In genomic region chr11:133137270-133137669, GRCh38 we compare ENCODE assay signal across 34 cellular contexts.
DNase-seq lines count a peak whose midpoint lies in the region; ATAC-seq and TF ChIP-seq lines count a peak whose summit lies in the region.
"Had no signal": no experiment of that assay in that cellular context is flagged by ENCODE, and none has a peak within 500 bp of the region (broad histone marks: within the 10 kb centered on the region; RNA-seq: fewer than 3 reads in every experiment).

No MANE protein-coding gene starts in this region.

- H3K4me1 Mint-ChIP-seq in type B pancreatic cell (ENCODE audit: unreplicated experiment), result no peaks in the 10 kb centered on the region
- H3K4me1 Mint-ChIP-seq: B cell; CD4-positive, CD25-positive, alpha-beta regulatory T cell; CD8-positive, alpha-beta memory T cell had no signal

- no peak overlapping the region for H3K4me3 ChIP-seq in left lung
- no peak overlapping the region for H3K4me3 ChIP-seq in lung
- H3K4me3 ChIP-seq in neuronal stem cell (ENCODE audit: low read length in 2 of 2), result no peak overlapping the region
- H3K4me3 ChIP-seq: A549; BLaER1; BLaER1 treated with 17β-estradiol and CSF1 and Interleukin-3, amounts not matched to agents 10 nM and 100 nM had no signal

- intact Hi-C loops in left lung (cut with DNase I), result loop anchor here in 1 of 2 donors (10.0 kb wide), 1 partner anchor 688 kb away; no protein-coding TSS in a partner anchor

- no peak overlapping the region for H2BK15ac ChIP-seq in neuronal stem cell (ENCODE audit: low read length)

- H3K4ac ChIP-seq in neuronal stem cell (ENCODE audit: low read length), result no peak overlapping the region

- H2BK5ac ChIP-seq in neuronal stem cell (ENCODE audit: low read length), result no peak overlapping the region

- H3K23ac ChIP-seq in neuronal stem cell (ENCODE audit: low read depth, low read length, poor library complexity), result no peak overlapping the region

- no peak overlapping the region for H3K27ac Mint-ChIP-seq in type B pancreatic cell
- H3K27ac Mint-ChIP-seq: B cell; CD14-positive monocyte; CD4-positive, alpha-beta memory T cell; CD4-positive, alpha-beta T cell; CD4-positive, CD25-positive, alpha-beta regulatory T cell; CD8-positive, alpha-beta memory T cell; CD8-positive, alpha-beta T cell had no signal

- H2BK12ac ChIP-seq in neuronal stem cell (ENCODE audit: low read length), result no peak overlapping the region

- DNase-seq in DMS53 (lab: John Stamatoyannopoulos, UW), result peak; percentile 47
- no peak for DNase-seq in DMS53 treated with DMSO at 0.1 percent for 48 hours (lab: John Stamatoyannopoulos, UW; ENCODE audit: unreplicated experiment)
- DNase-seq in Daoy (ENCODE audit: low read depth), result peak; percentile 15
- no peak for DNase-seq in left lung
- DNase-seq in lung (ENCODE audit: low spot score), result no peak
- DNase-seq in type B pancreatic cell (ENCODE audit: extremely low spot score, unreplicated experiment), result no peak
- DNase-seq in neuronal stem cell (ENCODE audit: low spot score), result no peak
- DNase-seq: 8988T; ACHN; AML-193; BE2C; C1 segment of cervical spinal cord; Caco-2; Calu3; CD4-positive, alpha-beta memory T cell; CD4-positive, alpha-beta T cell; CD4-positive, CD25-positive, alpha-beta regulatory T cell; CD8-positive, alpha-beta memory T cell; CD8-positive, alpha-beta T cell; COR-L47; DMS 273 treated with DMSO at 0.1 percent for 48 hours; DMS153; DMS79; DMS79 treated with DMSO at 0.1 percent for 48 hours; DND-41; EL had no signal

- H3K36me3 ChIP-seq in left lung (no peaks in the 10 kb centered on the region), lung (ENCODE audit: control insufficient read depth in 2 of 2, insufficient read depth in 2 of 2, low read length in 2 of 2) (no peaks in the 10 kb centered on the region), neuronal stem cell (replicated peaks in 1 of 2; ENCODE audit: control insufficient read depth in 2 of 2, insufficient read depth in 2 of 2, low read length in 2 of 2) (no peaks in the 10 kb centered on the region)
- H3K36me3 ChIP-seq: BE2C; BLaER1; BLaER1 treated with 17β-estradiol and CSF1 and Interleukin-3, amounts not matched to agents 10 nM and 100 nM had no signal

- ATAC-seq in left lung (peak; percentile 74), lung (ENCODE audit: insufficient read depth, low FRiP score) (peak; percentile 82), GM19328 (IDR thresholded peaks at IDR 0.05; ENCODE audit: unreplicated experiment) (no peak)
- ATAC-seq: A549; CD8-positive, alpha-beta T cell had no signal

- no peak overlapping the region for H4K8ac ChIP-seq in neuronal stem cell (ENCODE audit: low read depth, low read length)

- H3K4me3 Mint-ChIP-seq in type B pancreatic cell, result no peak overlapping the region
- H3K4me3 Mint-ChIP-seq: B cell; CD4-positive, alpha-beta memory T cell; CD4-positive, alpha-beta T cell; CD4-positive, CD25-positive, alpha-beta regulatory T cell; CD8-positive, alpha-beta memory T cell; CD8-positive, alpha-beta T cell had no signal

- H3K14ac ChIP-seq in neuronal stem cell (ENCODE audit: low read length), result no peak overlapping the region

- no peaks in the 10 kb centered on the region for H3K4me1 ChIP-seq in left lung
- H3K4me1 ChIP-seq in lung (ENCODE audit: control insufficient read depth in 2 of 2, insufficient read depth in 2 of 2, low read length in 2 of 2), result peaks cover 2 to 6% of the 10 kb centered on the region in 2 donors
- peaks cover 0 to 6% of the 10 kb centered on the region in 2 donors for H3K4me1 ChIP-seq in neuronal stem cell (ENCODE audit: control insufficient read depth in 2 of 2, insufficient read depth in 1 of 2, low read depth in 1 of 2, low read length in 2 of 2)
- H3K4me1 ChIP-seq: A549; BE2C; BLaER1; BLaER1 treated with 17β-estradiol and CSF1 and Interleukin-3, amounts not matched to agents 10 nM and 100 nM; Caco-2 had no signal

- no peaks in the 10 kb centered on the region for H3K36me3 Mint-ChIP-seq in type B pancreatic cell
- H3K36me3 Mint-ChIP-seq: CD14-positive monocyte; CD4-positive, alpha-beta memory T cell; CD4-positive, CD25-positive, alpha-beta regulatory T cell; CD8-positive, alpha-beta memory T cell; CD8-positive, alpha-beta T cell had no signal

- H4K91ac ChIP-seq in neuronal stem cell (ENCODE audit: low read depth, low read length, poor library complexity), result no peak overlapping the region

- H3K4me2 ChIP-seq in neuronal stem cell (ENCODE audit: insufficient read depth, low read length, poor library complexity, severe bottlenecking), result no peak overlapping the region
- H3K4me2 ChIP-seq: A549; BLaER1; BLaER1 treated with 17β-estradiol and CSF1 and Interleukin-3, amounts not matched to agents 10 nM and 100 nM had no signal

- H3K18ac ChIP-seq in neuronal stem cell (ENCODE audit: low read length), result no peak overlapping the region

- no peak overlapping the region for H3K27ac ChIP-seq in left lung
- no peak overlapping the region for H3K27ac ChIP-seq in lung (ENCODE audit: low read depth in 1 of 2, low read length in 1 of 2)
- H3K27ac ChIP-seq in neuronal stem cell (replicated peaks; ENCODE audit: low read length), result no peak overlapping the region
- H3K27ac ChIP-seq: 22Rv1; A549; BLaER1; BLaER1 treated with 17β-estradiol and CSF1 and Interleukin-3, amounts not matched to agents 10 nM and 100 nM; C4-2B had no signal

- no peaks in the 10 kb centered on the region for H3K9me3 ChIP-seq in left lung
- H3K9me3 ChIP-seq in lung (ENCODE audit: control insufficient read depth in 2 of 2, insufficient read depth in 1 of 2, low read length in 1 of 2), result no peaks in the 10 kb centered on the region
- no peaks in the 10 kb centered on the region for H3K9me3 ChIP-seq in neuronal stem cell (replicated peaks in 1 of 2; ENCODE audit: control insufficient read depth in 2 of 2, insufficient read depth in 1 of 2, low read depth in 1 of 2, low read length in 2 of 2)
- H3K9me3 ChIP-seq: A549; BE2C; BLaER1; BLaER1 treated with 17β-estradiol and CSF1 and Interleukin-3, amounts not matched to agents 10 nM and 100 nM; Caco-2 had no signal

- H2BK120ac ChIP-seq in neuronal stem cell (ENCODE audit: low read depth, low read length), result no peak overlapping the region

- H3K27me3 Mint-ChIP-seq in type B pancreatic cell, result peaks cover 57% of the 10 kb centered on the region
- H3K27me3 Mint-ChIP-seq: CD4-positive, CD25-positive, alpha-beta regulatory T cell; CD8-positive, alpha-beta memory T cell had no signal

- H2AK5ac ChIP-seq in neuronal stem cell (ENCODE audit: low read depth, low read length), result no peak overlapping the region

- TF ChIP-seq CTCF in left lung (IDR thresholded peaks at IDR 0.05) (no peak), lung (IDR thresholded peaks at IDR 0.05; ENCODE audit: control extremely low read depth, extremely low read depth) (no peak), type B pancreatic cell (conservative IDR thresholded peaks at IDR 0.05) (no peak)

- H3K79me1 ChIP-seq in neuronal stem cell (ENCODE audit: low read depth, low read length), result no peaks in the 10 kb centered on the region

- H3K27me3 ChIP-seq in left lung, result no peaks in the 10 kb centered on the region
- no peaks in the 10 kb centered on the region for H3K27me3 ChIP-seq in lung (ENCODE audit: control insufficient read depth, insufficient read depth)
- no peaks in the 10 kb centered on the region for H3K27me3 ChIP-seq in neuronal stem cell (ENCODE audit: control insufficient read depth in 3 of 3, insufficient read depth in 3 of 3, low read depth in 1 of 3, low read length in 3 of 3)
- H3K27me3 ChIP-seq: BE2C; BLaER1; BLaER1 treated with 17β-estradiol and CSF1 and Interleukin-3, amounts not matched to agents 10 nM and 100 nM had no signal

- no peak overlapping the region for H2AFZ ChIP-seq in neuronal stem cell (ENCODE audit: low read length)

- WGBS in lung, 2 donors, result 60 to 77% methylated on average over 2 of the region's 2 CpGs
- WGBS in neuronal stem cell (ENCODE audit: extremely low coverage in 2 of 2, insufficient read length in 2 of 2, insufficient replicate concordance in 1 of 2), 2 donors, result no CpG with 5 or more reads among the region's 2 CpGs

- H3K9me3 Mint-ChIP-seq in type B pancreatic cell, result peaks cover 5% of the 10 kb centered on the region
- H3K9me3 Mint-ChIP-seq: CD14-positive monocyte; CD8-positive, alpha-beta memory T cell; CD8-positive, alpha-beta T cell had no signal

- H3K9ac ChIP-seq in neuronal stem cell (ENCODE audit: low read depth, low read length, poor library complexity), result no peak overlapping the region
- H3K9ac ChIP-seq: BLaER1; BLaER1 treated with 17β-estradiol and CSF1 and Interleukin-3, amounts not matched to agents 10 nM and 100 nM had no signal

Comparison
In these comparisons a context has a peak if more than half of its experiments do, and no peak if none do; other contexts are left out.
1. DNase-seq: peak in DMS53 (single experiment) and Daoy (single experiment); none in DMS53 treated with DMSO at 0.1 percent for 48 hours (single experiment), left lung (0 of 2), lung (single experiment), type B pancreatic cell (single experiment) and neuronal stem cell (single experiment).